8 cellular contexts compared by ENCODE assay signal in the genomic region with DNA sequence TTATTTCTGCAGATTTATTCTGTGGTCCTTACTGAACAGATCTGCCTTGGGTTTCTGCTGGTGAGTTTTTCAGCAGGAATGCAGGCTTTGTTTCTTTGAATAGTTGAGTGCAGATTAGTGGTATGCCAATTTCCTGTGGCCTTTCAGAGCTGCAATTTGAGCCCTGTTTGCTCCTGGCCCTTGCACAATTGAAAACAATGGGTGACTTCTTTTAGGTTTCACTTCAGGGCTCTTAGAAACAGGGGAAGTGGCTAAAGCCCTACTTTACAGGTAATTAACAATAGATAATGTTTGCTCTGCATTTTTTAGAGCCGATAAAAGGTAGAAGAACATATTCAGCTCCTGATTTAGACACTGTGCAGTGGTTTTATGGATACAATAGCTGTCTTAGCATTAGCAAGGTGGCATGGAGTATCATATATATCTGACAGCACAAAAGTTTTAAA. TPM values are rescaled to one million over a fixed set of nuclear protein-coding genes. Genes with fewer than 3 reads are reported as not detected.
A peak's percentile ranks its signal among the peaks of the same experiment; 100 is the strongest.
DNase-seq lines count a peak whose midpoint lies in the region; ATAC-seq and TF ChIP-seq lines count a peak whose summit lies in the region.

No MANE protein-coding gene starts in this region.

- intact Hi-C loops in PC-9 (cut with micrococcal nuclease; ENCODE audit: unreplicated experiment), result loop anchor here (1.0 kb wide), 1 partner anchor 170 kb away; no protein-coding TSS in a partner anchor
- intact Hi-C loops in mucosa of descending colon (cut with DNase I, micrococcal nuclease), result loop anchor here in 1 of 2 donors (10.0 kb wide), 1 partner anchor 86 kb away; no protein-coding TSS in a partner anchor

- H3K9me3 ChIP-seq in PC-9 (ENCODE audit: insufficient read depth, low read depth), result no peaks in the 10 kb centered on the region; the same call in 1 of the 2 replicates
- no peaks in the 10 kb centered on the region for H3K9me3 ChIP-seq in mucosa of descending colon

- no peak overlapping the region for H2AFZ ChIP-seq in PC-9

- in situ Hi-C loops in G401 (cut with HindIII; ENCODE audit: low sequenced_read_pairs), result no loop called here

- H3K36me3 ChIP-seq in PC-9 (ENCODE audit: low read depth) (no peaks in the 10 kb centered on the region), mucosa of descending colon (ENCODE audit: low read depth) (no peaks in the 10 kb centered on the region)

- no TSS peak for BruUV-seq in PC-9 (replicated peaks; lab: Mats Ljungman, UMichigan)

- TF ChIP-seq CTCF in PC-9 (conservative IDR thresholded peaks at IDR 0.05) (no peak), mucosa of descending colon (IDR thresholded peaks at IDR 0.05) (no peak)

- POLR2A ChIA-PET in PC-9 (lab: Charles Lee; ENCODE audit: unreplicated experiment), result interaction anchor here (0.6 kb wide), 2 partner anchors 19 to 146 kb away, joined by 3 to 7 read pairs; no protein-coding TSS in a partner anchor

- H3K27me3 ChIP-seq in PC-9 (ENCODE audit: insufficient read depth, low read depth), result no peaks in the 10 kb centered on the region

- H3K9me2 ChIP-seq in PC-9 (ENCODE audit: insufficient read depth), result no peaks in the 10 kb centered on the region

- ATAC-seq in GM21786 (IDR thresholded peaks at IDR 0.05; ENCODE audit: unreplicated experiment) (peak; percentile 90), mucosa of descending colon (peak; percentile 74)

- H3K4me2 ChIP-seq in PC-9, result peak overlapping the region; percentile 70

- no peaks in the 10 kb centered on the region for H4K20me1 ChIP-seq in PC-9 (ENCODE audit: insufficient read depth)

- no peaks in the 10 kb centered on the region for H3K79me2 ChIP-seq in PC-9 (ENCODE audit: low read depth)

- peak overlapping the region; percentile 16; the same call in 1 of the 2 replicates for H3K4me3 ChIP-seq in PC-9
- no peak overlapping the region for H3K4me3 ChIP-seq in mucosa of descending colon

- H3F3A ChIP-seq in PC-9 (ENCODE audit: insufficient read depth, low read depth), result peaks cover 29% of the 10 kb centered on the region

- CTCF ChIA-PET in PC-9 (lab: Charles Lee), result no interaction called here

- DNase-seq in G401 (ENCODE audit: low spot score) (peak; percentile 72), HuH-7 (ENCODE audit: low spot score) (peak; percentile 64), PC-9 (peak; percentile 70 to 99), ecto neural progenitor cell (ENCODE audit: low spot score) (peak; percentile 58), mucosa of descending colon (no peak), T-helper 9 cell (no peak), DMS114 treated with DMSO at 0.1 percent for 48 hours (lab: John Stamatoyannopoulos, UW; ENCODE audit: unreplicated experiment) (no peak)

- H3K27ac ChIP-seq in PC-9, result peak overlapping the region; percentile 90

- H3K4me1 ChIP-seq in PC-9 (replicated peaks; ENCODE audit: insufficient read depth) (peaks cover 70% of the 10 kb centered on the region), mucosa of descending colon (ENCODE audit: low read depth) (peaks cover 12% of the 10 kb centered on the region)

RNA-seq across cellular contexts. Expression of gene SPRY1, which starts 21.9 kb away (rescaled TPM):
- total RNA-seq in G401 (2014; rRNA removed; shearing (Covaris generic)), result 37.3 and 69.8 TPM in 2 replicates
- total RNA-seq in PC-9 (2021), result 13.1 and 18.3 TPM in 2 replicates
- 10 to 100 TPM; 26.5 to 46.4 (median 27.2) TPM for total RNA-seq in mucosa of descending colon

Comparison
In these comparisons a context has a peak if more than half of its experiments do, and no peak if none do; other contexts are left out.
1. DNase-seq: peak in G401 (single experiment), HuH-7 (single experiment), PC-9 (2 of 2) and ecto neural progenitor cell (single experiment); none in mucosa of descending colon (0 of 3), T-helper 9 cell (single experiment) and DMS114 treated with DMSO at 0.1 percent for 48 hours (single experiment).